25 cellular contexts compared by ENCODE assay signal in genomic region chr22:31609716-31610115, GRCh38. TPM values are rescaled to one million over a fixed set of nuclear protein-coding genes. Genes with fewer than 3 reads are reported as not detected.
A peak's percentile ranks its signal among the peaks of the same experiment; 100 is the strongest.
DNase-seq lines count a peak whose midpoint lies in the region; ATAC-seq and TF ChIP-seq lines count a peak whose summit lies in the region.
"Had no signal": no experiment of that assay in that cellular context is flagged by ENCODE, and none has a peak within 500 bp of the region (broad histone marks: within the 10 kb centered on the region; RNA-seq: fewer than 3 reads in every experiment).

No MANE protein-coding gene starts in this region.

- no peaks in the 10 kb centered on the region for H3K4me1 Mint-ChIP-seq in activated naive CD8-positive, alpha-beta T cell treated with anti-CD3 and anti-CD28 coated beads, Interleukin-2, amount 10 ng/mL, durations not matched to agents 7 days and 5 days
- H3K4me1 Mint-ChIP-seq in activated naive CD8-positive, alpha-beta T cell treated with anti-CD3 and anti-CD28 coated beads for 36 hours, result peaks cover 4% of the 10 kb centered on the region
- no peaks in the 10 kb centered on the region for H3K4me1 Mint-ChIP-seq in activated CD8-positive, alpha-beta T cell treated with anti-CD3 and anti-CD28 coated beads, Interleukin-2, amount 10 ng/mL, durations not matched to agents 7 days and 5 days (ENCODE audit: low read depth)
- H3K4me1 Mint-ChIP-seq in HFFc6 (ENCODE audit: low read depth), result no peaks in the 10 kb centered on the region

- H3K27ac Mint-ChIP-seq in activated naive CD8-positive, alpha-beta T cell treated with anti-CD3 and anti-CD28 coated beads, Interleukin-2, amount 10 ng/mL, durations not matched to agents 7 days and 5 days, result peak overlapping the region; percentile 30
- no peak overlapping the region for H3K27ac Mint-ChIP-seq in activated naive CD8-positive, alpha-beta T cell treated with anti-CD3 and anti-CD28 coated beads for 36 hours
- peak overlapping the region; percentile 44 for H3K27ac Mint-ChIP-seq in activated CD8-positive, alpha-beta T cell treated with anti-CD3 and anti-CD28 coated beads, Interleukin-2, amount 10 ng/mL, durations not matched to agents 7 days and 5 days
- no peak overlapping the region for H3K27ac Mint-ChIP-seq in HFFc6
- H3K27ac Mint-ChIP-seq: CD4-positive, alpha-beta T cell had no signal

- H3K27me3 ChIP-seq in mesenchymal stem cell (ENCODE audit: control insufficient read depth in 1 of 2, insufficient read depth in 1 of 2, low read length in 2 of 2), result no peaks in the 10 kb centered on the region
- H3K27me3 ChIP-seq in smooth muscle cell (ENCODE audit: low read depth), result no peaks in the 10 kb centered on the region
- H3K27me3 ChIP-seq: BLaER1, SJCRH30 had no signal

- peaks cover 11% of the 10 kb centered on the region for H3K36me3 Mint-ChIP-seq in activated naive CD8-positive, alpha-beta T cell treated with anti-CD3 and anti-CD28 coated beads, Interleukin-2, amount 10 ng/mL, durations not matched to agents 7 days and 5 days
- peaks cover 7% of the 10 kb centered on the region for H3K36me3 Mint-ChIP-seq in activated naive CD8-positive, alpha-beta T cell treated with anti-CD3 and anti-CD28 coated beads for 36 hours
- H3K36me3 Mint-ChIP-seq in activated CD8-positive, alpha-beta T cell treated with anti-CD3 and anti-CD28 coated beads, Interleukin-2, amount 10 ng/mL, durations not matched to agents 7 days and 5 days (ENCODE audit: low read depth), result peaks cover 37% of the 10 kb centered on the region
- no peaks in the 10 kb centered on the region for H3K36me3 Mint-ChIP-seq in HFFc6 (ENCODE audit: low read depth)

- H2BK12ac ChIP-seq in mesenchymal stem cell (ENCODE audit: low read length in 2 of 2), result peak overlapping the region in 1 of 2 experiments; percentile 16

- H3K4me2 ChIP-seq in mesenchymal stem cell (ENCODE audit: low read length, poor library complexity, severe bottlenecking) (no peak overlapping the region), smooth muscle cell (no peak overlapping the region)
- H3K4me2 ChIP-seq: BLaER1 had no signal

- no peaks in the 10 kb centered on the region for H3K27me3 Mint-ChIP-seq in activated naive CD8-positive, alpha-beta T cell treated with anti-CD3 and anti-CD28 coated beads, Interleukin-2, amount 10 ng/mL, durations not matched to agents 7 days and 5 days
- H3K27me3 Mint-ChIP-seq in activated naive CD8-positive, alpha-beta T cell treated with anti-CD3 and anti-CD28 coated beads for 36 hours, result no peaks in the 10 kb centered on the region
- no peaks in the 10 kb centered on the region for H3K27me3 Mint-ChIP-seq in activated CD8-positive, alpha-beta T cell treated with anti-CD3 and anti-CD28 coated beads, Interleukin-2, amount 10 ng/mL, durations not matched to agents 7 days and 5 days (ENCODE audit: low read depth)
- H3K27me3 Mint-ChIP-seq in HFFc6 (ENCODE audit: insufficient read depth), result peaks cover 1% of the 10 kb centered on the region
- H3K27me3 Mint-ChIP-seq: CD4-positive, alpha-beta T cell had no signal

- H3K79me1 ChIP-seq in mesenchymal stem cell (replicated peaks; ENCODE audit: low read length, poor library complexity, severe bottlenecking), result no peaks in the 10 kb centered on the region

- H3K27ac ChIP-seq in mesenchymal stem cell (ENCODE audit: low read length, poor library complexity, severe bottlenecking) (no peak overlapping the region), smooth muscle cell (ENCODE audit: low read depth) (no peak overlapping the region)
- H3K27ac ChIP-seq: BLaER1, HL-60, SJCRH30 had no signal

- H3K4me3 ChIP-seq in mesenchymal stem cell (ENCODE audit: insufficient read depth in 1 of 2, low read depth in 1 of 2, low read length in 2 of 2), result no peak overlapping the region
- no peak overlapping the region for H3K4me3 ChIP-seq in smooth muscle cell
- H3K4me3 ChIP-seq: BLaER1, SJCRH30 had no signal

- H3K4me3 Mint-ChIP-seq in activated naive CD8-positive, alpha-beta T cell treated with anti-CD3 and anti-CD28 coated beads, Interleukin-2, amount 10 ng/mL, durations not matched to agents 7 days and 5 days, result no peak overlapping the region
- no peak overlapping the region for H3K4me3 Mint-ChIP-seq in activated naive CD8-positive, alpha-beta T cell treated with anti-CD3 and anti-CD28 coated beads for 36 hours
- H3K4me3 Mint-ChIP-seq in activated CD8-positive, alpha-beta T cell treated with anti-CD3 and anti-CD28 coated beads, Interleukin-2, amount 10 ng/mL, durations not matched to agents 7 days and 5 days, result no peak overlapping the region
- no peak overlapping the region for H3K4me3 Mint-ChIP-seq in HFFc6
- H3K4me3 Mint-ChIP-seq: CD4-positive, alpha-beta T cell had no signal

- H3F3A ChIP-seq in smooth muscle cell (ENCODE audit: low read depth), result no peaks in the 10 kb centered on the region

- peaks cover 45 to 47% of the 10 kb centered on the region in 2 experiments for H3K36me3 ChIP-seq in mesenchymal stem cell (ENCODE audit: control insufficient read depth in 1 of 2, insufficient read depth in 2 of 2, low read depth in 1 of 2, low read length in 2 of 2)
- H3K36me3 ChIP-seq in smooth muscle cell (ENCODE audit: low read depth), result no peaks in the 10 kb centered on the region
- H3K36me3 ChIP-seq: SJCRH30 had no signal

- no peak overlapping the region for H2AK5ac ChIP-seq in mesenchymal stem cell (ENCODE audit: low read length, severe bottlenecking)

- H3K18ac ChIP-seq in mesenchymal stem cell (ENCODE audit: low read depth in 1 of 2, low read length in 2 of 2), result peak overlapping the region in 1 of 2 experiments; percentile 43

- CTCF ChIA-PET in activated CD8-positive, alpha-beta T cell treated with anti-CD3 and anti-CD28 coated beads, Interleukin-2, amount 10 ng/mL, durations not matched to agents 7 days and 5 days (lab: Charles Lee), result no interaction called here

- H3K9me3 ChIP-seq in mesenchymal stem cell (ENCODE audit: control insufficient read depth, low read length) (no peaks in the 10 kb centered on the region), smooth muscle cell (replicated peaks; ENCODE audit: low read depth) (no peaks in the 10 kb centered on the region)
- H3K9me3 ChIP-seq: BLaER1, Caco-2, SJCRH30 had no signal

- no peaks in the 10 kb centered on the region for H4K20me1 ChIP-seq in smooth muscle cell (ENCODE audit: low read depth)
- H4K20me1 ChIP-seq: BLaER1 had no signal

- TF ChIP-seq CTCF in smooth muscle cell (IDR thresholded peaks at IDR 0.05; ENCODE audit: borderline replicate concordance, insufficient read depth, poor library complexity, severe bottlenecking) (no peak), HFFc6 (IDR thresholded peaks at IDR 0.05) (no peak)

- no peaks in the 10 kb centered on the region for H3K9me3 Mint-ChIP-seq in activated naive CD8-positive, alpha-beta T cell treated with anti-CD3 and anti-CD28 coated beads, Interleukin-2, amount 10 ng/mL, durations not matched to agents 7 days and 5 days
- H3K9me3 Mint-ChIP-seq in activated naive CD8-positive, alpha-beta T cell treated with anti-CD3 and anti-CD28 coated beads for 36 hours, result no peaks in the 10 kb centered on the region
- no peaks in the 10 kb centered on the region for H3K9me3 Mint-ChIP-seq in activated CD8-positive, alpha-beta T cell treated with anti-CD3 and anti-CD28 coated beads, Interleukin-2, amount 10 ng/mL, durations not matched to agents 7 days and 5 days (ENCODE audit: insufficient read depth)
- no peaks in the 10 kb centered on the region for H3K9me3 Mint-ChIP-seq in HFFc6
- H3K9me3 Mint-ChIP-seq: CD4-positive, alpha-beta T cell had no signal

- peak; percentile 17 for DNase-seq in activated naive CD8-positive, alpha-beta T cell treated with anti-CD3 and anti-CD28 coated beads, Interleukin-2, amount 10 ng/mL, durations not matched to agents 7 days and 5 days
- DNase-seq in activated naive CD8-positive, alpha-beta T cell treated with anti-CD3 and anti-CD28 coated beads for 36 hours, result no peak
- no peak for DNase-seq in activated CD8-positive, alpha-beta T cell treated with anti-CD3 and anti-CD28 coated beads, Interleukin-2, amount 10 ng/mL, durations not matched to agents 7 days and 5 days
- no peak for DNase-seq in mesenchymal stem cell
- peak; percentile 16 for DNase-seq in stimulated activated CD8-positive, alpha-beta memory T cell treated with anti-CD3 and anti-CD28 coated beads, Interleukin-4, amount 100 ng/mL, for 48 hours
- DNase-seq in smooth muscle cell (lab: John Stamatoyannopoulos, UW; ENCODE audit: unreplicated experiment), result no peak
- DNase-seq in MV-4-11 (lab: John Stamatoyannopoulos, UW), result no peak
- DNase-seq in HFFc6, result no peak
- DNase-seq: Caco-2; CD4-positive, alpha-beta T cell; DMS 273 treated with DMSO at 0.1 percent for 48 hours; DMS79 treated with DMSO at 0.1 percent for 48 hours; KBM-7; MM.1S; NCI-H1092 treated with DMSO at 0.1 percent for 48 hours; NCI-H146; NCI-H2029; NCI-H226; NCI-H510A treated with DMSO at 0.1 percent for 48 hours; NCI-H82; SJCRH30 had no signal

- no peak overlapping the region for H4K8ac ChIP-seq in mesenchymal stem cell (ENCODE audit: low read length)

- POLR2A ChIA-PET in activated naive CD8-positive, alpha-beta T cell treated with anti-CD3 and anti-CD28 coated beads, Interleukin-2, amount 10 ng/mL, durations not matched to agents 7 days and 5 days (lab: Charles Lee), result no interaction called here
- POLR2A ChIA-PET in activated CD8-positive, alpha-beta T cell treated with anti-CD3 and anti-CD28 coated beads, Interleukin-2, amount 10 ng/mL, durations not matched to agents 7 days and 5 days (lab: Charles Lee), result interaction anchor here (1.1 kb wide), 1 partner anchor 15 kb away, joined by 3 read pairs; no protein-coding TSS in a partner anchor

- no peaks in the 10 kb centered on the region for H3K79me2 ChIP-seq in smooth muscle cell (ENCODE audit: low read depth)

- peaks cover 5% of the 10 kb centered on the region for H3K4me1 ChIP-seq in mesenchymal stem cell (ENCODE audit: control insufficient read depth, insufficient read depth, low read depth, low read length)
- H3K4me1 ChIP-seq in smooth muscle cell (ENCODE audit: low read depth), result no peaks in the 10 kb centered on the region
- H3K4me1 ChIP-seq: SJCRH30 had no signal

- H3K9ac ChIP-seq in mesenchymal stem cell (ENCODE audit: low read length) (no peak overlapping the region), smooth muscle cell (ENCODE audit: low read depth) (no peak overlapping the region)
- H3K9ac ChIP-seq: BLaER1 had no signal

- no peak overlapping the region for H2BK5ac ChIP-seq in mesenchymal stem cell (ENCODE audit: low read depth, low read length, poor library complexity, severe bottlenecking)

- 95% methylated on average over 10 of the region's 10 CpGs for WGBS in mesenchymal stem cell
- WGBS in smooth muscle cell (ENCODE audit: low lambda C conversion rate), result 96% methylated on average over 10 of the region's 10 CpGs

- ATAC-seq in activated naive CD8-positive, alpha-beta T cell treated with anti-CD3 and anti-CD28 coated beads, Interleukin-2, amount 10 ng/mL, durations not matched to agents 7 days and 5 days (ENCODE audit: low read depth), result no peak
- ATAC-seq in activated CD8-positive, alpha-beta T cell treated with anti-CD3 and anti-CD28 coated beads, Interleukin-2, amount 10 ng/mL, durations not matched to agents 7 days and 5 days, result no peak
- ATAC-seq: HepG2, Panc1 had no signal

- H2BK15ac ChIP-seq in mesenchymal stem cell (ENCODE audit: low read depth, poor library complexity, severe bottlenecking), result no peak overlapping the region

- peak overlapping the region in 1 of 2 experiments; percentile 48 for H3K4ac ChIP-seq in mesenchymal stem cell (ENCODE audit: low read depth in 1 of 2, low read length in 2 of 2)

- H4K91ac ChIP-seq in mesenchymal stem cell (ENCODE audit: low read length), result peak overlapping the region; percentile 4

- H2BK120ac ChIP-seq in mesenchymal stem cell (ENCODE audit: low read depth, low read length), result no peak overlapping the region

- H2AFZ ChIP-seq in mesenchymal stem cell (ENCODE audit: low read depth, low read length), result no peak overlapping the region
- no peak overlapping the region for H2AFZ ChIP-seq in smooth muscle cell (ENCODE audit: low read depth)

- no peak overlapping the region for H3K14ac ChIP-seq in mesenchymal stem cell (ENCODE audit: low read length in 2 of 2)

- H3K23ac ChIP-seq in mesenchymal stem cell (ENCODE audit: low read length in 2 of 2), result no peak overlapping the region

RNA-seq across cellular contexts. Expression of gene PISD, which starts 52.3 kb away (rescaled TPM):
- 10 to 100 TPM; 25.4 to 26.1 TPM for total RNA-seq in activated naive CD8-positive, alpha-beta T cell treated with anti-CD3 and anti-CD28 coated beads, Interleukin-2, amount 10 ng/mL, durations not matched to agents 7 days and 5 days
- total RNA-seq in activated naive CD8-positive, alpha-beta T cell treated with anti-CD3 and anti-CD28 coated beads for 36 hours, result 10 to 100 TPM; 43.4 to 45.8 TPM
- total RNA-seq in activated CD8-positive, alpha-beta T cell treated with anti-CD3 and anti-CD28 coated beads, Interleukin-2, amount 10 ng/mL, durations not matched to agents 7 days and 5 days, result 10 to 100 TPM; 28.8 to 29.2 TPM
- 31.5 TPM for polyA plus RNA-seq in mesenchymal stem cell (2013, experiment 1 of 2)
- polyA plus RNA-seq in mesenchymal stem cell (2013, experiment 2 of 2), result 31.2 TPM
- total RNA-seq in smooth muscle cell, result 15.3 and 21.1 TPM in 2 replicates
- 31.6 and 33.1 TPM in 2 replicates for polyA plus RNA-seq in smooth muscle cell
- 10 to 100 TPM; 38.4 to 47.3 (median 43.3) TPM for total RNA-seq in HFFc6 (2021; fragmentation: NEBNext Ultra II Directional; extraction: Animal tissue kit (Norgen Biotek cat#: 25700))

Comparison
In these comparisons a context has a peak if more than half of its experiments do, and no peak if none do; other contexts are left out.
1. DNase-seq: peak in activated naive CD8-positive, alpha-beta T cell treated with anti-CD3 and anti-CD28 coated beads, Interleukin-2, amount 10 ng/mL, durations not matched to agents 7 days and 5 days (single experiment) and stimulated activated CD8-positive, alpha-beta memory T cell treated with anti-CD3 and anti-CD28 coated beads, Interleukin-4, amount 100 ng/mL, for 48 hours (single experiment); none in activated naive CD8-positive, alpha-beta T cell treated with anti-CD3 and anti-CD28 coated beads for 36 hours (single experiment), activated CD8-positive, alpha-beta T cell treated with anti-CD3 and anti-CD28 coated beads, Interleukin-2, amount 10 ng/mL, durations not matched to agents 7 days and 5 days (single experiment), mesenchymal stem cell (single experiment), smooth muscle cell (single experiment), MV-4-11 (single experiment) and HFFc6 (single experiment).
2. H3K27ac Mint-ChIP-seq: peak in activated naive CD8-positive, alpha-beta T cell treated with anti-CD3 and anti-CD28 coated beads, Interleukin-2, amount 10 ng/mL, durations not matched to agents 7 days and 5 days (single experiment) and activated CD8-positive, alpha-beta T cell treated with anti-CD3 and anti-CD28 coated beads, Interleukin-2, amount 10 ng/mL, durations not matched to agents 7 days and 5 days (single experiment); none in activated naive CD8-positive, alpha-beta T cell treated with anti-CD3 and anti-CD28 coated beads for 36 hours (single experiment) and HFFc6 (single experiment).